8 cellular contexts compared by ENCODE assay signal in genomic region chr12:54216580-54217308, GRCh38. TPM values are rescaled to one million over a fixed set of nuclear protein-coding genes. Genes with fewer than 3 reads are reported as not detected.
DNase-seq lines count a peak whose midpoint lies in the region; ATAC-seq, FAIRE-seq and TF ChIP-seq lines count a peak whose summit lies in the region.

No MANE protein-coding gene starts in this region.

- H3K9ac ChIP-seq in neural progenitor cell = no peak overlapping the region

- H3K4me3 Mint-ChIP-seq in activated T-helper 17 cell treated with anti-CD3 and anti-CD28 coated beads, Interleukin-2, amount 50 U/mL, for 72 hours = peak overlapping the region; percentile 94
- H3K4me3 Mint-ChIP-seq in neural progenitor cell = peak overlapping the region; percentile 81

- H3K36me3 ChIP-seq in MG63 (no peaks in the 10 kb centered on the region), RWPE2 (ENCODE audit: low read depth) (no peaks in the 10 kb centered on the region), neural progenitor cell (no peaks in the 10 kb centered on the region), stomach (no peaks in the 10 kb centered on the region)

- H3K27me3 Mint-ChIP-seq in activated T-helper 17 cell treated with anti-CD3 and anti-CD28 coated beads, Interleukin-2, amount 50 U/mL, for 72 hours = no peaks in the 10 kb centered on the region
- H3K27me3 Mint-ChIP-seq in neural progenitor cell (ENCODE audit: insufficient read depth, low read depth) = peaks cover 27% of the 10 kb centered on the region

- H4K20me1 ChIP-seq in neural progenitor cell (ENCODE audit: low read depth) = no peaks in the 10 kb centered on the region

- H3K4me1 Mint-ChIP-seq in activated T-helper 17 cell treated with anti-CD3 and anti-CD28 coated beads, Interleukin-2, amount 50 U/mL, for 72 hours = peaks cover 13% of the 10 kb centered on the region
- peaks cover 23% of the 10 kb centered on the region for H3K4me1 Mint-ChIP-seq in neural progenitor cell

- H3K4me1 ChIP-seq in RWPE2 (ENCODE audit: insufficient read depth, poor library complexity, severe bottlenecking) (peaks cover 6% of the 10 kb centered on the region), neural progenitor cell (peaks cover 12% of the 10 kb centered on the region), stomach (peaks cover 16 to 48% (median 37%) of the 10 kb centered on the region in 4 donors)

- H3K9me3 ChIP-seq in MG63 (no peaks in the 10 kb centered on the region), RWPE2 (ENCODE audit: severe bottlenecking) (no peaks in the 10 kb centered on the region), neural progenitor cell (ENCODE audit: low read depth) (no peaks in the 10 kb centered on the region), stomach (no peaks in the 10 kb centered on the region)

- H3K27me3 ChIP-seq in MG63 (no peaks in the 10 kb centered on the region), RWPE2 (ENCODE audit: insufficient read depth, poor library complexity, severe bottlenecking) (no peaks in the 10 kb centered on the region), neural progenitor cell (peaks cover 77% of the 10 kb centered on the region), stomach (peaks cover 17 to 82% (median 48%) of the 10 kb centered on the region in 3 donors)

- peaks cover 24% of the 10 kb centered on the region for H3F3A ChIP-seq in neural progenitor cell (ENCODE audit: low read depth)

- ATAC-seq in RWPE2 (ENCODE audit: low read depth) = peak; percentile 38
- peak; percentile 58 for ATAC-seq in activated T-helper 17 cell treated with anti-CD3 and anti-CD28 coated beads, Interleukin-2, amount 50 U/mL, for 72 hours (replicated peaks)
- ATAC-seq in GM18861 (IDR thresholded peaks at IDR 0.05; ENCODE audit: unreplicated experiment) = no peak

- peak overlapping the region; percentile 81 for H2AFZ ChIP-seq in neural progenitor cell (replicated peaks)

- H3K9me3 Mint-ChIP-seq in activated T-helper 17 cell treated with anti-CD3 and anti-CD28 coated beads, Interleukin-2, amount 50 U/mL, for 72 hours = no peaks in the 10 kb centered on the region
- no peaks in the 10 kb centered on the region for H3K9me3 Mint-ChIP-seq in neural progenitor cell

- H3K27ac Mint-ChIP-seq in activated T-helper 17 cell treated with anti-CD3 and anti-CD28 coated beads, Interleukin-2, amount 50 U/mL, for 72 hours = peak overlapping the region; percentile 87
- H3K27ac Mint-ChIP-seq in neural progenitor cell = no peak overlapping the region

- no peak for TF ChIP-seq EP300 in stomach (IDR thresholded peaks at IDR 0.05)

- peak; percentile 91 for TF ChIP-seq CTCF in RWPE2 (IDR thresholded peaks at IDR 0.05; ENCODE audit: poor library complexity, severe bottlenecking)
- TF ChIP-seq CTCF in foreskin fibroblast (IDR thresholded peaks at IDR 0.05; ENCODE audit: low read depth, low read length) = peak; percentile 76
- TF ChIP-seq CTCF in neural progenitor cell (IDR thresholded peaks at IDR 0.05) = peak; percentile 78
- peak in 6 of 7 experiments; percentile 38 to 86 (median 72) for TF ChIP-seq CTCF in stomach (IDR thresholded peaks at IDR 0.05)

- peak; percentile 61 for FAIRE-seq in GM12891 (lab: Jason Lieb, UNC)

- peak overlapping the region; percentile 96 for H3K4me2 ChIP-seq in neural progenitor cell

- H3K36me3 Mint-ChIP-seq in activated T-helper 17 cell treated with anti-CD3 and anti-CD28 coated beads, Interleukin-2, amount 50 U/mL, for 72 hours (ENCODE audit: low read depth) = no peaks in the 10 kb centered on the region
- H3K36me3 Mint-ChIP-seq in neural progenitor cell = no peaks in the 10 kb centered on the region

- DNase-seq in GM12891 (ENCODE audit: insufficient read length, low spot score) = peak; percentile 59
- peak; percentile 77 for DNase-seq in MG63
- no peak for DNase-seq in RWPE2 (ENCODE audit: low spot score)
- DNase-seq in foreskin fibroblast = peak; percentile 66 to 89
- DNase-seq in neural progenitor cell (ENCODE audit: low spot score) = peak; percentile 94
- peak; percentile 71 for DNase-seq in stomach

- WGBS in stomach, 5 donors = 4 to 7% (median 5%) methylated on average over 28 to 29 of the region's 29 CpGs

- H3K4me3 ChIP-seq in MG63 (peak overlapping the region; percentile 34), RWPE2 (ENCODE audit: severe bottlenecking) (no peak overlapping the region), foreskin fibroblast (ENCODE audit: low read depth in 1 of 2, low read length in 2 of 2) (peak overlapping the region; percentile 45 to 58), neural progenitor cell (peak overlapping the region; percentile 53), stomach (peak overlapping the region; percentile 23 to 45 (median 31))

- no peaks in the 10 kb centered on the region for H3K79me2 ChIP-seq in neural progenitor cell (ENCODE audit: low read depth)

- TF ChIP-seq POLR2A in GM12891 (IDR thresholded peaks at IDR 0.05; ENCODE audit: low read depth, low read length) = no peak
- TF ChIP-seq POLR2A in stomach (IDR thresholded peaks at IDR 0.05) = no peak

- H3K27ac ChIP-seq in RWPE2 (ENCODE audit: poor library complexity, severe bottlenecking) = no peak overlapping the region
- H3K27ac ChIP-seq in neural progenitor cell = no peak overlapping the region
- no peak overlapping the region for H3K27ac ChIP-seq in stomach

- intact Hi-C loops in stomach (cut with DNase I; ENCODE audit: low total_unique reads) = no loop called here

TF ChIP-seq in GM12891, 5 proteins besides CTCF, POLR2A, EP300 and RAD21:
- TF ChIP-seq POU2F2 (IDR thresholded peaks at IDR 0.05; ENCODE audit: low read depth, low read length) (no peak), POLR2AphosphoS5 (IDR thresholded peaks at IDR 0.05; ENCODE audit: low read depth, low read length) (no peak), SPI1 (IDR thresholded peaks at IDR 0.05; ENCODE audit: low read depth, low read length) (peak; percentile 34; the same call in 1 of the 2 replicates)

RNA-seq across cellular contexts. Expression of gene SMUG1, which starts 28.0 kb away (rescaled TPM):
- polyA plus RNA-seq in GM12891 (2012; ENCODE audit: low read depth, missing spikeins) = 29.2 TPM
- 33.1 and 48.3 TPM in 2 replicates for total RNA-seq in MG63 (2014; rRNA removed; shearing (Covaris generic); ENCODE audit: low replicate concordance)
- 10 to 100 TPM; 24.2 to 28.7 TPM for total RNA-seq in activated T-helper 17 cell treated with anti-CD3 and anti-CD28 coated beads, Interleukin-2, amount 50 U/mL, for 72 hours
- total RNA-seq in neural progenitor cell (ENCODE audit: low replicate concordance) (42.9 and 49.4 TPM in 2 replicates), stomach (10 to 100 TPM; 15.4 to 79.4 (median 31.0) TPM)
- 10 to 100 TPM; 34.0 to 71.3 (median 70.3) TPM for polyA plus RNA-seq in stomach
